1 cellular context compared by ENCODE assay signal in the genomic region with DNA sequence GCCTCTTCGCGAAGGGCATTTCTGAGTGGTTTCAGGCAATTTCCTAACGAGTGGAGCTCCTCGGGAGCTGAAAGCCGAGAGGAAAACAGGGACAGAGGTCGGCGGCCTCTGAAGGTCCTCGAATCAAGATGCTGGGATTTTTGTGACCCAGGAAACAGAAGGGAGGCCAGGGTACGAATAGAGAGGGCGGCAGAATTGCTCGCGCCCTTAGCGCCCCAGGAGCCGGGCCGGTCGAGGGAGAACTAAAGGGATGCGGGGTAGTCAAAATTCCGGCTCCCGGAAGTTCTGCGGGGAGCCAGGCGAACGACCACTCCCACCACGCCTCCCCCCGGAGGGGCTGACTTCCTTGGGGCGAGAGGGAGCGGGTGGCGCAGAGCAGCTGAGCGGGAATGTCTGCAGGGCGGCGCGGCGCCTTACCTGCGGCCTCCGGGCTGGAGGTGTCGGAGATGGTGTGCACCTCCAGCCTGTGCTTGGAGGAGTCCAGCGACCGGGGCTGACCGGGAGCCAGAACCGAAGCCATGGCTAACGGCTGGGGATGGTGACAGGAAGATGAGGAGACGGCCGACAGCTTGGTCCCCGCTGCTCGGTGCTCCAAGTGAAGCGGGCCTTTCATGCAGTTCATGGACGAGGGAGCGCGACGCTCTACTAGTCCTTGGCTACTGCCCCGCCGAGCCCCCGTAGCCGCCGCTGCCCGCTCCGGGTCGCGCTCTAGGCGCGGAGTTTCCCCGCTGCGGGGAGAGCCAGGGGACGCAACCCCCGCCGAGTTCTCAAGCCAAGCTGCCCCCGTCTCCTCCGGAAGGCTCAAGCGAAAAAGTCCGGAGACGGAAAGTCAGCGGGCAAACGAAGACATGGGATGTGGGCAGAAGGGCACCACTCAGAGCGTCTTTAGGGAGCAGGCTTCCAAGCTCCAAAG.
TF ChIP-seq lines count a peak whose summit lies in the region.

No MANE protein-coding gene starts in this region.

TF ChIP-seq in H1, 55 proteins besides CTCF, POLR2A, EP300 and RAD21 (continued from another document):
- TF ChIP-seq, protein P1, sequence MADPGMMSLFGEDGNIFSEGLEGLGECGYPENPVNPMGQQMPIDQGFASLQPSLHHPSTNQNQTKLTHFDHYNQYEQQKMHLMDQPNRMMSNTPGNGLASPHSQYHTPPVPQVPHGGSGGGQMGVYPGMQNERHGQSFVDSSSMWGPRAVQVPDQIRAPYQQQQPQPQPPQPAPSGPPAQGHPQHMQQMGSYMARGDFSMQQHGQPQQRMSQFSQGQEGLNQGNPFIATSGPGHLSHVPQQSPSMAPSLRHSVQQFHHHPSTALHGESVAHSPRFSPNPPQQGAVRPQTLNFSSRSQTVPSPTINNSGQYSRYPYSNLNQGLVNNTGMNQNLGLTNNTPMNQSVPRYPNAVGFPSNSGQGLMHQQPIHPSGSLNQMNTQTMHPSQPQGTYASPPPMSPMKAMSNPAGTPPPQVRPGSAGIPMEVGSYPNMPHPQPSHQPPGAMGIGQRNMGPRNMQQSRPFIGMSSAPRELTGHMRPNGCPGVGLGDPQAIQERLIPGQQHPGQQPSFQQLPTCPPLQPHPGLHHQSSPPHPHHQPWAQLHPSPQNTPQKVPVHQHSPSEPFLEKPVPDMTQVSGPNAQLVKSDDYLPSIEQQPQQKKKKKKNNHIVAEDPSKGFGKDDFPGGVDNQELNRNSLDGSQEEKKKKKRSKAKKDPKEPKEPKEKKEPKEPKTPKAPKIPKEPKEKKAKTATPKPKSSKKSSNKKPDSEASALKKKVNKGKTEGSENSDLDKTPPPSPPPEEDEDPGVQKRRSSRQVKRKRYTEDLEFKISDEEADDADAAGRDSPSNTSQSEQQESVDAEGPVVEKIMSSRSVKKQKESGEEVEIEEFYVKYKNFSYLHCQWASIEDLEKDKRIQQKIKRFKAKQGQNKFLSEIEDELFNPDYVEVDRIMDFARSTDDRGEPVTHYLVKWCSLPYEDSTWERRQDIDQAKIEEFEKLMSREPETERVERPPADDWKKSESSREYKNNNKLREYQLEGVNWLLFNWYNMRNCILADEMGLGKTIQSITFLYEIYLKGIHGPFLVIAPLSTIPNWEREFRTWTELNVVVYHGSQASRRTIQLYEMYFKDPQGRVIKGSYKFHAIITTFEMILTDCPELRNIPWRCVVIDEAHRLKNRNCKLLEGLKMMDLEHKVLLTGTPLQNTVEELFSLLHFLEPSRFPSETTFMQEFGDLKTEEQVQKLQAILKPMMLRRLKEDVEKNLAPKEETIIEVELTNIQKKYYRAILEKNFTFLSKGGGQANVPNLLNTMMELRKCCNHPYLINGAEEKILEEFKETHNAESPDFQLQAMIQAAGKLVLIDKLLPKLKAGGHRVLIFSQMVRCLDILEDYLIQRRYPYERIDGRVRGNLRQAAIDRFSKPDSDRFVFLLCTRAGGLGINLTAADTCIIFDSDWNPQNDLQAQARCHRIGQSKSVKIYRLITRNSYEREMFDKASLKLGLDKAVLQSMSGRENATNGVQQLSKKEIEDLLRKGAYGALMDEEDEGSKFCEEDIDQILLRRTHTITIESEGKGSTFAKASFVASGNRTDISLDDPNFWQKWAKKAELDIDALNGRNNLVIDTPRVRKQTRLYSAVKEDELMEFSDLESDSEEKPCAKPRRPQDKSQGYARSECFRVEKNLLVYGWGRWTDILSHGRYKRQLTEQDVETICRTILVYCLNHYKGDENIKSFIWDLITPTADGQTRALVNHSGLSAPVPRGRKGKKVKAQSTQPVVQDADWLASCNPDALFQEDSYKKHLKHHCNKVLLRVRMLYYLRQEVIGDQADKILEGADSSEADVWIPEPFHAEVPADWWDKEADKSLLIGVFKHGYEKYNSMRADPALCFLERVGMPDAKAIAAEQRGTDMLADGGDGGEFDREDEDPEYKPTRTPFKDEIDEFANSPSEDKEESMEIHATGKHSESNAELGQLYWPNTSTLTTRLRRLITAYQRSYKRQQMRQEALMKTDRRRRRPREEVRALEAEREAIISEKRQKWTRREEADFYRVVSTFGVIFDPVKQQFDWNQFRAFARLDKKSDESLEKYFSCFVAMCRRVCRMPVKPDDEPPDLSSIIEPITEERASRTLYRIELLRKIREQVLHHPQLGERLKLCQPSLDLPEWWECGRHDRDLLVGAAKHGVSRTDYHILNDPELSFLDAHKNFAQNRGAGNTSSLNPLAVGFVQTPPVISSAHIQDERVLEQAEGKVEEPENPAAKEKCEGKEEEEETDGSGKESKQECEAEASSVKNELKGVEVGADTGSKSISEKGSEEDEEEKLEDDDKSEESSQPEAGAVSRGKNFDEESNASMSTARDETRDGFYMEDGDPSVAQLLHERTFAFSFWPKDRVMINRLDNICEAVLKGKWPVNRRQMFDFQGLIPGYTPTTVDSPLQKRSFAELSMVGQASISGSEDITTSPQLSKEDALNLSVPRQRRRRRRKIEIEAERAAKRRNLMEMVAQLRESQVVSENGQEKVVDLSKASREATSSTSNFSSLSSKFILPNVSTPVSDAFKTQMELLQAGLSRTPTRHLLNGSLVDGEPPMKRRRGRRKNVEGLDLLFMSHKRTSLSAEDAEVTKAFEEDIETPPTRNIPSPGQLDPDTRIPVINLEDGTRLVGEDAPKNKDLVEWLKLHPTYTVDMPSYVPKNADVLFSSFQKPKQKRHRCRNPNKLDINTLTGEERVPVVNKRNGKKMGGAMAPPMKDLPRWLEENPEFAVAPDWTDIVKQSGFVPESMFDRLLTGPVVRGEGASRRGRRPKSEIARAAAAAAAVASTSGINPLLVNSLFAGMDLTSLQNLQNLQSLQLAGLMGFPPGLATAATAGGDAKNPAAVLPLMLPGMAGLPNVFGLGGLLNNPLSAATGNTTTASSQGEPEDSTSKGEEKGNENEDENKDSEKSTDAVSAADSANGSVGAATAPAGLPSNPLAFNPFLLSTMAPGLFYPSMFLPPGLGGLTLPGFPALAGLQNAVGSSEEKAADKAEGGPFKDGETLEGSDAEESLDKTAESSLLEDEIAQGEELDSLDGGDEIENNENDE (IDR thresholded peaks at IDR 0.05; ENCODE audit: insufficient replicate concordance, low read length): no peak
- TF ChIP-seq RNF2 (IDR thresholded peaks at IDR 0.05; ENCODE audit: borderline replicate concordance, low read depth, low read length, missing control alignments, poor library complexity, severe bottlenecking) (peak; percentile 84), TCF12 (IDR thresholded peaks at IDR 0.05; ENCODE audit: low read depth, low read length) (no peak), CTBP2 (IDR thresholded peaks at IDR 0.05; ENCODE audit: borderline replicate concordance, insufficient read depth, insufficient read length, low read length) (peak; percentile 86), KDM5A (IDR thresholded peaks at IDR 0.05; ENCODE audit: low read length) (no peak), SUZ12 (IDR thresholded peaks at IDR 0.05; ENCODE audit: low read length) (peak; percentile 85), SP2 (IDR thresholded peaks at IDR 0.05; ENCODE audit: low read length) (no peak), SIX5 (IDR thresholded peaks at IDR 0.05; ENCODE audit: low read depth, low read length) (no peak), TBP (IDR thresholded peaks at IDR 0.05; ENCODE audit: low read depth, low read length) (no peak), CBX5 (IDR thresholded peaks at IDR 0.05; ENCODE audit: low read depth, low read length) (no peak), SIN3A (conservative IDR thresholded peaks at IDR 0.05 in 1 of 2, IDR thresholded peaks at IDR 0.05 in 1 of 2; ENCODE audit: low read depth in 1 of 2, low read length in 2 of 2) (0 out of 4 replicates have a peak, but pooled peaks of 1 of the 2 experiments have one; percentile 13), EZH2 (IDR thresholded peaks at IDR 0.05; ENCODE audit: low read depth, low read length, severe bottlenecking) (peak; percentile 85)
- TF ChIP-seq, protein P2, sequence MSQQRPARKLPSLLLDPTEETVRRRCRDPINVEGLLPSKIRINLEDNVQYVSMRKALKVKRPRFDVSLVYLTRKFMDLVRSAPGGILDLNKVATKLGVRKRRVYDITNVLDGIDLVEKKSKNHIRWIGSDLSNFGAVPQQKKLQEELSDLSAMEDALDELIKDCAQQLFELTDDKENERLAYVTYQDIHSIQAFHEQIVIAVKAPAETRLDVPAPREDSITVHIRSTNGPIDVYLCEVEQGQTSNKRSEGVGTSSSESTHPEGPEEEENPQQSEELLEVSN (IDR thresholded peaks at IDR 0.05): no peak; the same call in none of the 2 replicates
